20 cellular contexts compared by ENCODE assay signal in the genomic region with DNA sequence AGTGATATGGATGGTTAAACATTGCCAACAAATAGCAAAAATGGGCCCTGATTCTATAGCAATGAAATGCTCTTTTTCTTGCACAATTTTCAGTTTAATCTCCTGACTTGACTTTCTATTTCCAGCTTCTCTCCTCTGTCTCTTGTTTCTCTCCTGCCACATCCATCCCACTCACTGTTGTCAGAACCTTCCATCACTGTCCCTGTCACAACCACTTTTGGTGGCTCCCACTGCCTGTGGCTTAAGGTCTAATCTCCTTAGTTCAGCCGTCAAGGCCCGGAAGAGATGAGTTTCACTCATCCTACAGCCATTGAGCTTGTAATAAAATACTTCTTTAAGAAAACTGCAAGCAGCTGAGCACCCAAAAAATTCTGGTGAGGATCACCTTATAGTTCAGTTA. TPM values are rescaled to one million over a fixed set of nuclear protein-coding genes. Genes with fewer than 3 reads are reported as not detected.
DNase-seq lines count a peak whose midpoint lies in the region; ATAC-seq, FAIRE-seq and TF ChIP-seq lines count a peak whose summit lies in the region.
"Had no signal": no experiment of that assay in that cellular context is flagged by ENCODE, and none has a peak within 500 bp of the region (broad histone marks: within the 10 kb centered on the region; RNA-seq: fewer than 3 reads in every experiment).

No MANE protein-coding gene starts in this region.

- H3K27ac Mint-ChIP-seq in osteocyte (ENCODE audit: unreplicated experiment): peak overlapping the region; percentile 86
- H3K27ac Mint-ChIP-seq in WTC11: no peak overlapping the region
- H3K27ac Mint-ChIP-seq: H9 had no signal

- CTCF ChIA-PET in K562 (lab: Yijun Ruan, JAX; ENCODE audit: low intra/inter-chr PET ratio): no interaction called here
- CTCF ChIA-PET in WTC11 (lab: Charles Lee): interaction anchor here (1.1 kb wide), 1 partner anchor 246 kb away, joined by 5 read pairs; no protein-coding TSS in a partner anchor

- H3K9ac ChIP-seq in K562 (ENCODE audit: insufficient read depth in 1 of 2, low read depth in 2 of 2, low read length in 2 of 2): no peak overlapping the region

- intact Hi-C loops in K562 (cut with micrococcal nuclease): no loop called here

- TF ChIP-seq EP300 in K562 (IDR thresholded peaks at IDR 0.05; ENCODE audit: low read length): no peak

- H3K4me3 Mint-ChIP-seq in osteocyte (ENCODE audit: unreplicated experiment) (no peak overlapping the region), WTC11 (no peak overlapping the region)
- H3K4me3 Mint-ChIP-seq: CD4-positive, alpha-beta memory T cell; H9 had no signal

- H3K9me1 ChIP-seq in K562 (ENCODE audit: control insufficient read depth, insufficient read depth, low read length): no peaks in the 10 kb centered on the region

- H3K4me2 ChIP-seq in K562 (ENCODE audit: insufficient read depth, low read length): no peak overlapping the region

- no peaks in the 10 kb centered on the region for H3K79me2 ChIP-seq in K562 (ENCODE audit: control insufficient read depth, insufficient read depth, low read length)

- no peak for TF ChIP-seq POLR2A in K562 (conservative IDR thresholded peaks at IDR 0.05)

- ATAC-seq in K562 (no peak), WTC11 (no peak)
- ATAC-seq: HCT116 had no signal

- H3K9me3 Mint-ChIP-seq in osteocyte (ENCODE audit: unreplicated experiment) (no peaks in the 10 kb centered on the region), WTC11 (no peaks in the 10 kb centered on the region)

- no peaks in the 10 kb centered on the region; a peak in 1 of 5 replicates for H3K27me3 ChIP-seq in K562 (ENCODE audit: control insufficient read depth in 2 of 2, insufficient read depth in 2 of 2, low read length in 2 of 2)

- H4K20me1 ChIP-seq in K562 (replicated peaks; ENCODE audit: control insufficient read depth, insufficient read depth, low read length): no peaks in the 10 kb centered on the region

- WGBS in K562 (ENCODE audit: insufficient coverage, low coverage, missing lambda C conversion rate): 43% methylated on average over 1 of the region's 2 CpGs

- TF ChIP-seq RAD21 in K562 (CRISPR knock-in tag; conservative IDR thresholded peaks at IDR 0.05 in 1 of 2, IDR thresholded peaks at IDR 0.05 in 1 of 2): no peak

- in situ Hi-C loops in K562 (cut with MboI): no loop called here

- no peaks in the 10 kb centered on the region for H3K9me3 ChIP-seq in K562 (replicated peaks; ENCODE audit: control insufficient read depth, insufficient read depth, low read depth, low read length)

- FAIRE-seq in K562 (lab: Jason Lieb, UNC): no peak
- FAIRE-seq: A204.1, G401.6, GM12892 had no signal

- no peak overlapping the region for H3K4me3 ChIP-seq in K562

- no peak overlapping the region for H3K27ac ChIP-seq in K562 (ENCODE audit: extremely low read depth, low read depth, low read length)
- H3K27ac ChIP-seq: 22Rv1 had no signal

- H3K27me3 Mint-ChIP-seq in osteocyte (ENCODE audit: unreplicated experiment): no peaks in the 10 kb centered on the region
- H3K27me3 Mint-ChIP-seq in WTC11 (ENCODE audit: low read depth): no peaks in the 10 kb centered on the region

- DNase-seq in NCI-H82 (lab: John Stamatoyannopoulos, UW) (peak; percentile 10), NCI-H82 treated with DMSO at 0.1 percent for 48 hours (lab: John Stamatoyannopoulos, UW; ENCODE audit: unreplicated experiment) (no peak), K562 (ENCODE audit: extremely low read depth in 1 of 4, low spot score in 3 of 4) (peak in 1 of 4 experiments; percentile 46), osteocyte (ENCODE audit: extremely low spot score, unreplicated experiment) (no peak), NCI-H146 treated with DMSO at 0.1 percent for 48 hours (lab: John Stamatoyannopoulos, UW; ENCODE audit: unreplicated experiment) (no peak), WTC11 (ENCODE audit: low spot score) (no peak)
- DNase-seq: ACHN; C1 segment of cervical spinal cord; Calu3; CD4-positive, alpha-beta memory T cell; COR-L47; DMS53; DND-41; H9 had no signal

- H3K4me1 Mint-ChIP-seq in osteocyte (ENCODE audit: unreplicated experiment) (peaks cover 31% of the 10 kb centered on the region), WTC11 (peaks cover 7% of the 10 kb centered on the region)

- TF ChIP-seq CTCF in K562 (IDR thresholded peaks at IDR 0.05 in 2 of 3, conservative IDR thresholded peaks at IDR 0.05 in 1 of 3; ENCODE audit: insufficient read depth in 2 of 3, low read depth in 1 of 3, low read length in 3 of 3) (no peak), osteocyte (IDR thresholded peaks at IDR 0.05) (no peak), WTC11 (IDR thresholded peaks at IDR 0.05) (no peak)

- H2AFZ ChIP-seq in K562 (ENCODE audit: low read depth, low read length): no peak overlapping the region; the same call in 1 of the 2 replicates

- no TSS peak for BruUV-seq in K562 (replicated peaks; lab: Mats Ljungman, UMichigan)

- H3K4me1 ChIP-seq in K562 (replicated peaks in 1 of 2; ENCODE audit: control insufficient read depth in 2 of 2, insufficient read depth in 2 of 2, low read length in 2 of 2): no peaks in the 10 kb centered on the region; a peak in 2 of 5 replicates

- no peaks in the 10 kb centered on the region for H3K36me3 ChIP-seq in K562 (ENCODE audit: control insufficient read depth, insufficient read depth, low read length)

- POLR2A ChIA-PET in K562 (lab: Yijun Ruan, JAX) (interaction anchor here (0.6 to 1.3 kb wide), 3 partner anchors 14 to 48 kb away, joined by 3 to 5 read pairs (median 3); no protein-coding TSS in a partner anchor), WTC11 (lab: Charles Lee) (no interaction called here)

- H3K36me3 Mint-ChIP-seq in osteocyte (ENCODE audit: unreplicated experiment): no peaks in the 10 kb centered on the region
- no peaks in the 10 kb centered on the region; the same call in 1 of the 2 replicates for H3K36me3 Mint-ChIP-seq in WTC11
- H3K36me3 Mint-ChIP-seq: CD4-positive, alpha-beta memory T cell had no signal

TF ChIP-seq in K562, 482 proteins besides CTCF, POLR2A, EP300 and RAD21 (continues in another document):
- no peak for TF ChIP-seq NR1H2 (CRISPR knock-in tag; IDR thresholded peaks at IDR 0.05)
- TF ChIP-seq NCOR1 (IDR thresholded peaks at IDR 0.05): 0 out of 2 replicates have a peak, but pooled peaks have one; percentile 9
- TF ChIP-seq MEIS2 (IDR thresholded peaks at IDR 0.05; ENCODE audit: partially characterized antibody): peak; percentile 54
- TF ChIP-seq ARID1B (IDR thresholded peaks at IDR 0.05): 0 out of 2 replicates have a peak, but pooled peaks have one; percentile 29
- TF ChIP-seq ZBTB9 (CRISPR knock-in tag; IDR thresholded peaks at IDR 0.05): peak; percentile 97

TF ChIP-seq in WTC11, 78 proteins besides CTCF, POLR2A, EP300 and RAD21 (continues in another document):
- TF ChIP-seq JUN (CRISPR knock-in tag; IDR thresholded peaks at IDR 0.05): no peak
- TF ChIP-seq CREM (CRISPR knock-in tag; IDR thresholded peaks at IDR 0.05): no peak
- no peak for TF ChIP-seq NR2C2 (CRISPR knock-in tag; IDR thresholded peaks at IDR 0.05)
- TF ChIP-seq NR3C1 (CRISPR knock-in tag; conservative IDR thresholded peaks at IDR 0.05; ENCODE audit: low read depth): no peak
- TF ChIP-seq PRRX2 (CRISPR knock-in tag; IDR thresholded peaks at IDR 0.05): no peak
- TF ChIP-seq ZSCAN18 (CRISPR knock-in tag; IDR thresholded peaks at IDR 0.05): no peak
- TF ChIP-seq ZNF219 (CRISPR knock-in tag; IDR thresholded peaks at IDR 0.05; ENCODE audit: borderline replicate concordance): no peak
- TF ChIP-seq, protein P1, sequence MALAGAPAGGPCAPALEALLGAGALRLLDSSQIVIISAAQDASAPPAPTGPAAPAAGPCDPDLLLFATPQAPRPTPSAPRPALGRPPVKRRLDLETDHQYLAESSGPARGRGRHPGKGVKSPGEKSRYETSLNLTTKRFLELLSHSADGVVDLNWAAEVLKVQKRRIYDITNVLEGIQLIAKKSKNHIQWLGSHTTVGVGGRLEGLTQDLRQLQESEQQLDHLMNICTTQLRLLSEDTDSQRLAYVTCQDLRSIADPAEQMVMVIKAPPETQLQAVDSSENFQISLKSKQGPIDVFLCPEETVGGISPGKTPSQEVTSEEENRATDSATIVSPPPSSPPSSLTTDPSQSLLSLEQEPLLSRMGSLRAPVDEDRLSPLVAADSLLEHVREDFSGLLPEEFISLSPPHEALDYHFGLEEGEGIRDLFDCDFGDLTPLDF (CRISPR knock-in tag; IDR thresholded peaks at IDR 0.05): no peak
- TF ChIP-seq MYBL2 (CRISPR knock-in tag; IDR thresholded peaks at IDR 0.05): no peak
- no peak for TF ChIP-seq NFYB (CRISPR knock-in tag; conservative IDR thresholded peaks at IDR 0.05; ENCODE audit: low read depth)
- TF ChIP-seq ZNF396 (CRISPR knock-in tag; IDR thresholded peaks at IDR 0.05; ENCODE audit: borderline replicate concordance): no peak

RNA-seq across cellular contexts. Expression of gene SLC7A14, which starts 19.5 kb away (rescaled TPM):
- total RNA-seq in K562 (2011; cell fraction: chromatin; rRNA removed; ENCODE audit: low replicate concordance): not detected in 2 replicates
- total RNA-seq in K562 (2011; cell fraction: nucleolus; rRNA removed): not detected in 2 replicates
- total RNA-seq in K562 (2011; cell fraction: nucleoplasm; rRNA removed): not detected in 2 replicates
- total RNA-seq in K562 (2014; rRNA removed) (not detected in 2 replicates), K562 (2014; rRNA removed; fragmentation: Illumina TruSeq; extraction: Trizol) (not detected in 2 replicates), K562 (2015; rRNA removed; fragmentation: Illumina TruSeq; extraction: Trizol) (not detected in 2 replicates), K562 (2021) (not detected in 2 replicates), osteocyte (1.8 and 2.1 TPM in 2 replicates), WTC11 (2021) (0.25 to 0.68 TPM (median 0.62 TPM) in 3 replicates)
- polyA plus RNA-seq in K562 (2011; rRNA removed) (not detected in 2 replicates), K562 (2014; fragmentation: Illumina TruSeq; extraction: Trizol) (not detected in 2 replicates), K562 (2014; fragmentation: Nextera tagmentation; extraction: Ambion mirVana) (not detected), K562 (2014; rRNA removed) (not detected in 2 replicates)
- not detected in 2 replicates for polyA plus RNA-seq in K562 (2011; cell fraction: cytosol; rRNA removed)
- polyA plus RNA-seq in K562 (2011; cell fraction: nucleus; rRNA removed): not detected in 2 replicates
- polyA plus RNA-seq in K562 (2012): not detected in 2 replicates
- polyA minus RNA-seq in K562 (2011; rRNA and poly(A)+ RNA removed): under 0.01 TPM in 1 of 2 replicates, not detected in the other
- polyA minus RNA-seq in K562 (2011; cell fraction: cytosol; rRNA and poly(A)+ RNA removed): not detected in 2 replicates
- not detected in 2 replicates for polyA minus RNA-seq in K562 (2011; cell fraction: nucleus; rRNA and poly(A)+ RNA removed)
- total RNA-seq: Calu3; CD4-positive, alpha-beta memory T cell; H4 had no signal
- polyA plus RNA-seq: CD4-positive, alpha-beta memory T cell had no signal
